8 cellular contexts compared by ENCODE assay signal in genomic region chr18:44679056-44679911, GRCh38. TPM values are rescaled to one million over a fixed set of nuclear protein-coding genes. Genes with fewer than 3 reads are reported as not detected.
DNase-seq lines count a peak whose midpoint lies in the region; ATAC-seq and TF ChIP-seq lines count a peak whose summit lies in the region.

No MANE protein-coding gene starts in this region.

- peaks cover 3% of the 10 kb centered on the region for H3K4me1 ChIP-seq in thymus (ENCODE audit: control insufficient read depth, insufficient read depth, low read length)

- DNase-seq in G401 (ENCODE audit: low spot score) (peak; percentile 87), GOT3 (lab: John Stamatoyannopoulos, UW) (peak; percentile 14), LHCN-M2 (ENCODE audit: low read depth) (peak; percentile 83), RWPE1 (ENCODE audit: low spot score) (peak; percentile 77), glomerular visceral epithelial cell (ENCODE audit: extremely low spot score) (peak; percentile 82), omental fat pad (ENCODE audit: low spot score) (peak; percentile 56)
- DNase-seq in activated naive CD4-positive, alpha-beta T cell treated with anti-CD3 and anti-CD28 coated beads, Interleukin-2, amount 50 U/mL, for 16 hours, result peak; percentile 59

- peaks cover 7% of the 10 kb centered on the region for H3K27me3 ChIP-seq in thymus (ENCODE audit: control insufficient read depth, insufficient read depth)

- no peaks in the 10 kb centered on the region for H3K9me3 ChIP-seq in thymus (ENCODE audit: control insufficient read depth)

- in situ Hi-C loops in G401 (cut with HindIII; ENCODE audit: low sequenced_read_pairs), result no loop called here

- CTCF ChIA-PET in RWPE1 (lab: Yijun Ruan, JAX), result interaction anchor here (0.5 to 1.1 kb wide), 6 partner anchors 61 to 614 kb away, joined by 3 to 4 read pairs (median 4); no protein-coding TSS in a partner anchor

- under 1% methylated on average over 102 of the region's 102 CpGs for WGBS in thymus

- no peaks in the 10 kb centered on the region for H3K36me3 ChIP-seq in thymus (ENCODE audit: control insufficient read depth, insufficient read depth)

- peak; percentile 84 for ATAC-seq in omental fat pad (ENCODE audit: low FRiP score)

- H3K4me3 ChIP-seq in thymus (ENCODE audit: low read length), result peak overlapping the region; percentile 56

- TF ChIP-seq CTCF in RWPE1 (conservative IDR thresholded peaks at IDR 0.05; ENCODE audit: low read depth) (peak; percentile 81), omental fat pad (IDR thresholded peaks at IDR 0.05) (no peak)

- POLR2A ChIA-PET in RWPE1 (lab: Yijun Ruan, JAX; ENCODE audit: low non-redundant PET), result no interaction called here

- H3K27ac ChIP-seq in RWPE1, result peak overlapping the region; percentile 83
- H3K27ac ChIP-seq in thymus (ENCODE audit: low read depth), result peak overlapping the region; percentile 43

RNA-seq across cellular contexts. Expression of gene SETBP1, which starts 1.4 kb away (rescaled TPM):
- total RNA-seq in G401 (2014; rRNA removed; shearing (Covaris generic)), result not detected in 2 replicates
- total RNA-seq in LHCN-M2 (2014; rRNA removed) (0.77 and 1.6 TPM in 2 replicates), omental fat pad (10 to 100 TPM; 14.5 to 34.2 (median 19.3) TPM)
- 0.32 TPM for polyA plus RNA-seq in LHCN-M2 (2012)
- 3.3 TPM for polyA plus RNA-seq in thymus

Comparison
In these comparisons a context has a peak if more than half of its experiments do, and no peak if none do; other contexts are left out.
1. Peak in every context shown above with its lines: DNase-seq, ATAC-seq, H3K4me3 ChIP-seq and H3K27ac ChIP-seq.
2. DNase-seq: peak in every context shown above with its lines; median percentile 87 in G401; 83 in LHCN-M2; 82 in glomerular visceral epithelial cell; 77 in RWPE1; 59 in activated naive CD4-positive, alpha-beta T cell treated with anti-CD3 and anti-CD28 coated beads, Interleukin-2, amount 50 U/mL, for 16 hours; 56 in omental fat pad; 14 in GOT3.